ENCODE assay signal across 21 cellular contexts in the genomic region with DNA sequence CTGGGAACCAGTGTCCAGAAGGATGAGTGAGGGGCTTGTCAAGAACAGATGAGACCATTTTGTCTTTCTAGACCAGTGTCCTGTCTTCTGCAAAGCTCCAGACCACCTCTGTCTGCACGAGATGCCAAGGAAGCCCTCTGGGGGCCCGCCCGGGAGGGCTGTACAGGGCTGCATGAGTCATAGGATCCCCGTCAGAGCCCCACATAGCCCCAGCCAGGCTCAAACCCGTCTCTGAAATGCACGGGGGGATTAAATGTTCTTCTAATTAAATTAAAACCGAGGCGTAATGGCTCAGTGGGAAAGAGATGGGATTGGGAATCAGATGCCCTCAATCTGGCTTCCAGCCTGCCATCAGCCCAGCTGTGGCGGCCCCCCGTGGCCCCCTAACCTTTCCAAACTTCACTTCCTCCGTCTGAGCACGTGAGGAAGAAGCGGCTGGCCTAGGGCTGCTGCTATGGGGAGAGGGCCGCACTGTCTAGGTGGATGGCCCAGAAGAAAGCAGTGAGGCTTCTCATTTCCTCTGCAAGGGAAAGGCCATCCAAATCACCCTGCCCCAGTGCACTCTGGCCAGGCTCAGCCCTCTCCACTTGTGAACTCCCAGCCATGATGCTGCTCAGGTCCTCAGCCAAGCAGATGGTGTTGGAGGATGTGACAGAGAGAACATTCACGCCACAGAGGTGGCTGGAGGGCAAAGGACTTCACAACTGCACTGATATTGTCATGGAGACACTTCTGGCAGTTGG. TPM values are rescaled to one million over a fixed set of nuclear protein-coding genes. Genes with fewer than 3 reads are reported as not detected.
DNase-seq lines count a peak whose midpoint lies in the region; TF ChIP-seq lines count a peak whose summit lies in the region.
"Had no signal": no experiment of that assay in that cellular context is flagged by ENCODE, and none has a peak within 500 bp of the region (broad histone marks: within the 10 kb centered on the region; RNA-seq: fewer than 3 reads in every experiment).

No MANE protein-coding gene starts in this region.

- H3K27me3 Mint-ChIP-seq in H9 (ENCODE audit: low read depth): peaks cover 45% of the 10 kb centered on the region
- H3K27me3 Mint-ChIP-seq in progenitor cell of endocrine pancreas: no peaks in the 10 kb centered on the region
- H3K27me3 Mint-ChIP-seq: activated naive CD8-positive, alpha-beta T cell treated with anti-CD3 and anti-CD28 coated beads for 36 hours; natural killer cell treated with Interleukin-12 subunit alpha and Interleukin-12 subunit beta and Interleukin-15 and Interleukin-18, amount 100 ng/mL, for 72 hours had no signal

- no peaks in the 10 kb centered on the region for H3K4me1 ChIP-seq in H9 (ENCODE audit: insufficient read depth, low read length)
- H3K4me1 ChIP-seq in adipocyte (ENCODE audit: control insufficient read depth, insufficient read depth, low read length): peaks cover 15% of the 10 kb centered on the region
- H3K4me1 ChIP-seq in right atrium auricular region: no peaks in the 10 kb centered on the region
- H3K4me1 ChIP-seq: BE2C, upper lobe of left lung had no signal

- no peak overlapping the region for H3K4me2 ChIP-seq in H9 (ENCODE audit: insufficient read depth, insufficient read length, low read length)

- no peak overlapping the region for H2BK120ac ChIP-seq in H9 (ENCODE audit: low read depth, low read length, poor library complexity, severe bottlenecking)

- DNase-seq in H9 (peak; percentile 11), adipocyte (ENCODE audit: low read depth) (peak; percentile 35), right atrium auricular region (ENCODE audit: low spot score) (peak; percentile 49), progenitor cell of endocrine pancreas (ENCODE audit: low spot score, unreplicated experiment) (peak; percentile 6), hippocampal formation (lab: John Stamatoyannopoulos, UW) (no peak), UCSD-AML1 (lab: John Stamatoyannopoulos, UW; ENCODE audit: unreplicated experiment) (no peak), HuH-7.5 (ENCODE audit: low spot score) (no peak), foreskin melanocyte (no peak)
- DNase-seq: activated CD4-positive, alpha-beta T cell treated with anti-CD3 and anti-CD28 coated beads, Interleukin-2, amount 50 U/mL, for 1 hour; activated effector memory CD4-positive, alpha-beta T cell treated with Interleukin-2 at 50 U/mL for 16 hours; activated naive CD8-positive, alpha-beta T cell treated with anti-CD3 and anti-CD28 coated beads for 36 hours; BE2C; NCI-H1092; NCI-H187 treated with DMSO at 0.1 percent for 48 hours; stimulated activated CD4-positive, alpha-beta T cell treated with anti-CD3 and anti-CD28 coated beads, Interleukin-1b, Interleukin-23, amount 100 ng/mL, for 48 hours; upper lobe of left lung had no signal

- H3K36me3 Mint-ChIP-seq in H9 (ENCODE audit: insufficient read depth in 1 of 3, low read depth in 3 of 3) (peaks cover 16 to 34% (median 21%) of the 10 kb centered on the region in 3 experiments), progenitor cell of endocrine pancreas (ENCODE audit: insufficient read depth) (peaks cover 34% of the 10 kb centered on the region)
- H3K36me3 Mint-ChIP-seq: activated naive CD8-positive, alpha-beta T cell treated with anti-CD3 and anti-CD28 coated beads for 36 hours; natural killer cell treated with Interleukin-12 subunit alpha and Interleukin-12 subunit beta and Interleukin-15 and Interleukin-18, amount 100 ng/mL, for 72 hours had no signal

- H2AFZ ChIP-seq in H9 (ENCODE audit: low read length): no peak overlapping the region

- H3K9ac ChIP-seq in H9 (ENCODE audit: extremely low read depth, insufficient read length, low read length) (no peak overlapping the region), adipocyte (ENCODE audit: low read length) (no peak overlapping the region)

- no CpG with 5 or more reads among the region's 15 CpGs for WGBS in H9 (ENCODE audit: extremely low coverage, insufficient read length, low lambda C conversion rate)

- H3K36me3 ChIP-seq in adipocyte (ENCODE audit: control insufficient read depth, insufficient read depth, low read length, severe bottlenecking) (peaks cover 25% of the 10 kb centered on the region), right atrium auricular region (no peaks in the 10 kb centered on the region)
- H3K36me3 ChIP-seq: BE2C had no signal

- H3T11ph ChIP-seq in H9 (ENCODE audit: low read length): no peak overlapping the region

- H3K27ac Mint-ChIP-seq in H9 (no peak overlapping the region), progenitor cell of endocrine pancreas (no peak overlapping the region)
- H3K27ac Mint-ChIP-seq: activated naive CD8-positive, alpha-beta T cell treated with anti-CD3 and anti-CD28 coated beads for 36 hours; natural killer cell treated with Interleukin-12 subunit alpha and Interleukin-12 subunit beta and Interleukin-15 and Interleukin-18, amount 100 ng/mL, for 72 hours; T-helper 2 cell treated with Interferon-gamma antibody and Interleukin-4, amounts not matched to agents 5 μg/mL and 100 μg/mL, for 36 hours had no signal

- H2BK12ac ChIP-seq in H9 (ENCODE audit: insufficient read length, low read depth, low read length): no peak overlapping the region

- H4K20me1 ChIP-seq in H9 (ENCODE audit: control insufficient read depth, insufficient read depth, insufficient read length): no peaks in the 10 kb centered on the region

- no peaks in the 10 kb centered on the region for H3K79me2 ChIP-seq in H9 (ENCODE audit: insufficient read depth, low read length)

- no peak overlapping the region for H3K56ac ChIP-seq in H9 (ENCODE audit: insufficient read length, low read depth, low read length)

- no peak overlapping the region for H2BK5ac ChIP-seq in H9 (ENCODE audit: insufficient read length, low read length)

- no peak overlapping the region for H4K5ac ChIP-seq in H9 (ENCODE audit: insufficient read length, low read depth, low read length)

- H3K4me1 Mint-ChIP-seq in H9 (0 out of 4 replicates have a peak, but pooled peaks cover 0 to under 1% of the 10 kb centered on the region in 2 experiments), progenitor cell of endocrine pancreas (ENCODE audit: low read depth) (peaks cover 20% of the 10 kb centered on the region)
- H3K4me1 Mint-ChIP-seq: activated naive CD8-positive, alpha-beta T cell treated with anti-CD3 and anti-CD28 coated beads for 36 hours had no signal

- no peak overlapping the region for H3K23ac ChIP-seq in H9 (ENCODE audit: insufficient read length, low read depth, low read length)

- H3K4me3 ChIP-seq in adipocyte (ENCODE audit: low read length) (no peak overlapping the region), right atrium auricular region (no peak overlapping the region)
- H3K4me3 ChIP-seq: heart left ventricle, upper lobe of left lung had no signal

- no peak overlapping the region for H2AK5ac ChIP-seq in H9 (ENCODE audit: insufficient read length, low read length)

- H3K23me2 ChIP-seq in H9 (ENCODE audit: insufficient read length, low read depth, low read length, poor library complexity, severe bottlenecking): no peaks in the 10 kb centered on the region

- no peak overlapping the region for H2BK15ac ChIP-seq in H9 (ENCODE audit: low read depth, low read length)

- no peak overlapping the region for H3K14ac ChIP-seq in H9 (ENCODE audit: insufficient read depth, low read length)

- no peak overlapping the region for H3K4ac ChIP-seq in H9 (ENCODE audit: low read depth, low read length)

- no peaks in the 10 kb centered on the region for H3K79me1 ChIP-seq in H9 (ENCODE audit: insufficient read depth, low read depth, low read length, poor library complexity, severe bottlenecking)

- H3K9me3 ChIP-seq in H9 (ENCODE audit: control insufficient read depth, low read depth, low read length): no peaks in the 10 kb centered on the region
- H3K9me3 ChIP-seq in adipocyte (ENCODE audit: control insufficient read depth, low read length): peaks cover under 1% of the 10 kb centered on the region
- no peaks in the 10 kb centered on the region for H3K9me3 ChIP-seq in right atrium auricular region
- H3K9me3 ChIP-seq: BE2C, heart left ventricle, upper lobe of left lung had no signal

- H3K27me3 ChIP-seq in H9 (ENCODE audit: insufficient read depth, low read length) (no peaks in the 10 kb centered on the region), adipocyte (replicated peaks; ENCODE audit: control insufficient read depth, insufficient read depth, low read length) (no peaks in the 10 kb centered on the region), right atrium auricular region (no peaks in the 10 kb centered on the region)
- H3K27me3 ChIP-seq: BE2C, heart left ventricle, upper lobe of left lung had no signal

- no peak overlapping the region for H3K18ac ChIP-seq in H9 (ENCODE audit: insufficient read length, low read depth, low read length)

- TF ChIP-seq CTCF in H9 (conservative IDR thresholded peaks at IDR 0.05) (no peak), right atrium auricular region (IDR thresholded peaks at IDR 0.05) (no peak), progenitor cell of endocrine pancreas (IDR thresholded peaks at IDR 0.05; ENCODE audit: unreplicated experiment) (no peak)

- H3K27ac ChIP-seq in H9 (ENCODE audit: insufficient read length, low read depth, low read length): no peak overlapping the region
- no peak overlapping the region for H3K27ac ChIP-seq in right atrium auricular region
- H3K27ac ChIP-seq: epithelial cell of prostate, RWPE1, upper lobe of left lung had no signal

- H4K91ac ChIP-seq in H9 (ENCODE audit: insufficient read length, low read depth, low read length): no peak overlapping the region

- H3K9me3 Mint-ChIP-seq in H9 (peaks cover 12 to 18% of the 10 kb centered on the region in 2 experiments), progenitor cell of endocrine pancreas (ENCODE audit: low read depth) (peaks cover 9% of the 10 kb centered on the region)
- H3K9me3 Mint-ChIP-seq: activated naive CD8-positive, alpha-beta T cell treated with anti-CD3 and anti-CD28 coated beads for 36 hours; natural killer cell treated with Interleukin-12 subunit alpha and Interleukin-12 subunit beta and Interleukin-15 and Interleukin-18, amount 100 ng/mL, for 72 hours; T-helper 2 cell treated with Interferon-gamma antibody and Interleukin-4, amounts not matched to agents 5 μg/mL and 100 μg/mL, for 36 hours had no signal

- no peak overlapping the region for H3K4me3 Mint-ChIP-seq in H9
- no peak overlapping the region for H3K4me3 Mint-ChIP-seq in progenitor cell of endocrine pancreas (ENCODE audit: low read depth)
- H3K4me3 Mint-ChIP-seq: activated naive CD8-positive, alpha-beta T cell treated with anti-CD3 and anti-CD28 coated beads for 36 hours; natural killer cell treated with Interleukin-12 subunit alpha and Interleukin-12 subunit beta and Interleukin-15 and Interleukin-18, amount 100 ng/mL, for 72 hours; T-helper 2 cell treated with Interferon-gamma antibody and Interleukin-4, amounts not matched to agents 5 μg/mL and 100 μg/mL, for 36 hours had no signal

- H4K8ac ChIP-seq in H9 (replicated peaks; ENCODE audit: insufficient read length, low read depth, low read length): no peak overlapping the region

- no peak overlapping the region for H2BK20ac ChIP-seq in H9 (ENCODE audit: low read depth, low read length, poor library complexity, severe bottlenecking)

RNA-seq across cellular contexts. Expression of a gene that starts 32.8 kb away (rescaled TPM):
- 0.88 and 1.2 TPM in 2 replicates for total RNA-seq in H9 (2021)
- under 1 TPM; 0.35 to 0.37 TPM for total RNA-seq in right atrium auricular region
- total RNA-seq in progenitor cell of endocrine pancreas: 18.0 and 18.7 TPM in 2 replicates

Comparison
In these comparisons a context has a peak if more than half of its experiments do, and no peak if none do; other contexts are left out.
1. DNase-seq: peak in H9 (single experiment), adipocyte (single experiment), right atrium auricular region (single experiment) and progenitor cell of endocrine pancreas (single experiment); none in hippocampal formation (0 of 2), UCSD-AML1 (single experiment), HuH-7.5 (single experiment) and foreskin melanocyte (single experiment).